26 cellular contexts compared by ENCODE assay signal in genomic region chr11:61784506-61784805, GRCh38. TPM values are rescaled to one million over a fixed set of nuclear protein-coding genes. Genes with fewer than 3 reads are reported as not detected.
A peak's percentile ranks its signal among the peaks of the same experiment; 100 is the strongest.
DNase-seq lines count a peak whose midpoint lies in the region; ATAC-seq, FAIRE-seq and TF ChIP-seq lines count a peak whose summit lies in the region.
"Had no signal": no experiment of that assay in that cellular context is flagged by ENCODE, and none has a peak within 500 bp of the region (broad histone marks: within the 10 kb centered on the region; RNA-seq: fewer than 3 reads in every experiment).

No MANE protein-coding gene starts in this region.

- no peaks in the 10 kb centered on the region for H3K27me3 Mint-ChIP-seq in chondrocyte (ENCODE audit: low read depth)

- H3K36me3 ChIP-seq in HepG2 (replicated peaks in 1 of 2; ENCODE audit: control insufficient read depth in 1 of 2, insufficient read depth in 2 of 2, low read length in 2 of 2) (peaks cover 28 to 82% of the 10 kb centered on the region in 2 experiments), right lobe of liver (peaks cover 0 to 38% (median 11%) of the 10 kb centered on the region in 4 donors), osteoblast (ENCODE audit: insufficient read depth, low read length) (peaks cover 38% of the 10 kb centered on the region)

- H3K79me2 ChIP-seq in HepG2 (ENCODE audit: insufficient read depth, low read length) (no peaks in the 10 kb centered on the region), osteoblast (ENCODE audit: insufficient read depth, low read length) (peaks cover 1% of the 10 kb centered on the region)

- no peak for FAIRE-seq in HepG2 (lab: Jason Lieb, UNC)
- FAIRE-seq: A204.1, G401.6, GM12878, GM18507 had no signal

- H3K4me1 Mint-ChIP-seq in chondrocyte (ENCODE audit: low read depth) = peaks cover 20% of the 10 kb centered on the region

- H3K27ac ChIP-seq in HepG2 (ENCODE audit: extremely low read length, insufficient read depth, low read length) = no peak overlapping the region
- H3K27ac ChIP-seq in right lobe of liver = no peak overlapping the region
- no peak overlapping the region for H3K27ac ChIP-seq in osteoblast (ENCODE audit: low read depth, low read length)
- H3K27ac ChIP-seq: BLaER1, GM23248 had no signal

- no peak overlapping the region for H3K9ac ChIP-seq in HepG2 (ENCODE audit: insufficient read depth, low read depth, low read length)
- H3K9ac ChIP-seq: BLaER1, GM23248 had no signal

- TF ChIP-seq POLR2A in HepG2 (IDR thresholded peaks at IDR 0.05; ENCODE audit: insufficient read depth in 1 of 2, low read depth in 2 of 2, low read length in 2 of 2) (no peak), right lobe of liver (IDR thresholded peaks at IDR 0.05) (no peak)

- H3K4me1 ChIP-seq in HepG2 (ENCODE audit: insufficient read depth, low read length) = peaks cover 6% of the 10 kb centered on the region; the same call in 1 of the 2 replicates
- H3K4me1 ChIP-seq in right lobe of liver = no peaks in the 10 kb centered on the region
- H3K4me1 ChIP-seq in osteoblast (ENCODE audit: insufficient read depth, low read length) = no peaks in the 10 kb centered on the region

- H4K20me1 ChIP-seq in HepG2 (ENCODE audit: insufficient read depth, low read length) = no peaks in the 10 kb centered on the region
- H4K20me1 ChIP-seq in osteoblast (ENCODE audit: insufficient read depth, low read length) = peaks cover 5% of the 10 kb centered on the region

- no peaks in the 10 kb centered on the region for H3K9me3 ChIP-seq in HepG2 (ENCODE audit: low read length)
- H3K9me3 ChIP-seq in right lobe of liver = no peaks in the 10 kb centered on the region
- no peaks in the 10 kb centered on the region for H3K9me3 ChIP-seq in osteoblast (ENCODE audit: low read depth, low read length)
- H3K9me3 ChIP-seq: BLaER1 had no signal

- in situ Hi-C loops in HepG2 (cut with HindIII; ENCODE audit: extremely low pct_ligation_motif_present, low pct_unique_long_range_greater_than_20kb) = loop anchor here (5.0 kb wide), 1 partner anchor 37 kb away; no protein-coding TSS in a partner anchor

- H3K4me3 ChIP-seq in HepG2 (replicated peaks in 1 of 3; ENCODE audit: insufficient read depth in 1 of 3, low read depth in 2 of 3, low read length in 3 of 3) (no peak overlapping the region), right lobe of liver (no peak overlapping the region), osteoblast (ENCODE audit: insufficient read depth, low read length) (no peak overlapping the region), foreskin fibroblast (ENCODE audit: low read depth in 1 of 2, low read length in 2 of 2) (no peak overlapping the region)
- H3K4me3 ChIP-seq: BLaER1, GM12878, GM23248 had no signal

- no peaks in the 10 kb centered on the region for H3K27me3 ChIP-seq in HepG2 (ENCODE audit: control insufficient read depth in 1 of 2, insufficient read depth in 2 of 2, low read length in 2 of 2)
- H3K27me3 ChIP-seq in right lobe of liver = no peaks in the 10 kb centered on the region
- H3K27me3 ChIP-seq in osteoblast (ENCODE audit: insufficient read depth, low read length) = no peaks in the 10 kb centered on the region
- H3K27me3 ChIP-seq: BLaER1 had no signal

- no peak overlapping the region for H3K4me2 ChIP-seq in HepG2 (ENCODE audit: low read depth, low read length)
- no peak overlapping the region for H3K4me2 ChIP-seq in osteoblast (ENCODE audit: insufficient read depth, low read length)
- H3K4me2 ChIP-seq: BLaER1 had no signal

- BruUV-seq in HepG2 (replicated peaks; lab: Mats Ljungman, UMichigan) = no TSS peak

- WGBS in HepG2 (ENCODE audit: low lambda C conversion rate) = 98% methylated on average over 7 of the region's 7 CpGs
- WGBS in right lobe of liver (ENCODE audit: insufficient coverage, low coverage, low lambda C conversion rate, missing lambda C conversion rate) = 40% methylated on average over 1 of the region's 7 CpGs

- H3K27ac Mint-ChIP-seq in chondrocyte (ENCODE audit: unreplicated experiment) = peak overlapping the region; percentile 13
- H3K27ac Mint-ChIP-seq: CD8-positive, alpha-beta T cell had no signal

- H2AFZ ChIP-seq in HepG2 (ENCODE audit: low read length) = no peak overlapping the region
- no peak overlapping the region for H2AFZ ChIP-seq in osteoblast (ENCODE audit: low read length)
- H2AFZ ChIP-seq: GM23248 had no signal

- intact Hi-C loops in HepG2 (cut with micrococcal nuclease; ENCODE audit: unreplicated experiment) (no loop called here), right lobe of liver (cut with DNase I) (loop anchor here (5.0 kb wide), 1 partner anchor 37 kb away; no protein-coding TSS in a partner anchor)

- no peak overlapping the region for H3K4me3 Mint-ChIP-seq in chondrocyte (ENCODE audit: unreplicated experiment)
- H3K4me3 Mint-ChIP-seq: CD8-positive, alpha-beta T cell had no signal

- TF ChIP-seq CTCF in HepG2 (CRISPR knock-in tag; IDR thresholded peaks at IDR 0.05) = no peak
- TF ChIP-seq CTCF in right lobe of liver (IDR thresholded peaks at IDR 0.05) = no peak
- no peak for TF ChIP-seq CTCF in chondrocyte (IDR thresholded peaks at IDR 0.05)
- no peak for TF ChIP-seq CTCF in osteoblast (IDR thresholded peaks at IDR 0.05; ENCODE audit: extremely low read depth, low read depth, low read length)
- TF ChIP-seq CTCF in foreskin fibroblast (IDR thresholded peaks at IDR 0.05; ENCODE audit: low read depth, low read length) = no peak

- TF ChIP-seq RAD21 in HepG2 (CRISPR knock-in tag; IDR thresholded peaks at IDR 0.05) = no peak

- H3K36me3 Mint-ChIP-seq in chondrocyte (ENCODE audit: low read depth) = peaks cover 10% of the 10 kb centered on the region

- POLR2A ChIA-PET in HepG2 (lab: Yijun Ruan, JAX) = interaction anchor here (1.2 to 1.8 kb wide), 4 partner anchors 15 to 324 kb away, joined by 3 to 5 read pairs (median 4); no protein-coding TSS in a partner anchor

- CTCF ChIA-PET in HepG2 (lab: Yijun Ruan, JAX; ENCODE audit: low intra/inter-chr PET ratio, low total read pairs) = no interaction called here

- DNase-seq in HepG2 (ENCODE audit: low spot score) (no peak), right lobe of liver (no peak), chondrocyte (ENCODE audit: low spot score) (no peak), osteoblast (ENCODE audit: insufficient read length, low spot score, missing footprints) (peak; percentile 80), foreskin fibroblast (no peak)
- DNase-seq: CD8-positive, alpha-beta T cell; DMS79 treated with DMSO at 0.1 percent for 48 hours; Karpas-422; MM.1S; NCI-H1105; NCI-H1694 treated with DMSO at 0.1 percent for 48 hours; NCI-H2107; NCI-H2227 treated with DMSO at 0.1 percent for 48 hours; NCI-H524 treated with DMSO at 0.1 percent for 48 hours; Right ventricle myocardium superior had no signal

- ATAC-seq in HepG2 = no peak
- no peak for ATAC-seq in right lobe of liver
- no peak for ATAC-seq in HG03175 (IDR thresholded peaks at IDR 0.05; ENCODE audit: unreplicated experiment)
- no peak for ATAC-seq in GM21528 (IDR thresholded peaks at IDR 0.05; ENCODE audit: low FRiP score, unreplicated experiment)
- no peak for ATAC-seq in HG03442 (IDR thresholded peaks at IDR 0.05; ENCODE audit: unreplicated experiment)
- ATAC-seq: CD8-positive, alpha-beta T cell; GM12878; Panc1 had no signal

- TF ChIP-seq EP300 in HepG2 (IDR thresholded peaks at IDR 0.05; ENCODE audit: low read depth in 2 of 2, low read length in 2 of 2) (no peak), HepG2 (CRISPR knock-in tag; IDR thresholded peaks at IDR 0.05; ENCODE audit: borderline replicate concordance) (no peak)

- no peaks in the 10 kb centered on the region for H3K9me3 Mint-ChIP-seq in chondrocyte (ENCODE audit: low read depth)
- H3K9me3 Mint-ChIP-seq: CD8-positive, alpha-beta T cell had no signal

RNA-seq across cellular contexts. Expression of gene TMEM258, which starts 7.9 kb away (rescaled TPM):
- total RNA-seq in HepG2 (2016; rRNA removed; fragmentation: Illumina TruSeq; extraction: Trizol) (164 and 175 TPM in 2 replicates), right lobe of liver (10 to 100 TPM; 31.6 to 74.5 (median 55.3) TPM), chondrocyte (103 to 133 TPM (median 106 TPM) in 3 replicates), osteoblast (63.3 and 81.9 TPM in 2 replicates)
- total RNA-seq in HepG2 (2016; cell fraction: cytosol; rRNA removed; fragmentation: Illumina TruSeq; extraction: Trizol; ENCODE audit: low read depth) = 124 and 186 TPM in 2 replicates
- total RNA-seq in HepG2 (2016; cell fraction: insoluble cytoplasmic fraction; rRNA removed; fragmentation: Illumina TruSeq; extraction: Trizol) = 157 and 180 TPM in 2 replicates
- total RNA-seq in HepG2 (2016; cell fraction: membrane; rRNA removed; fragmentation: Illumina TruSeq; extraction: Trizol) = 166 and 206 TPM in 2 replicates
- total RNA-seq in HepG2 (2016; cell fraction: nucleus; rRNA removed; fragmentation: Illumina TruSeq; extraction: Trizol) = 83.5 and 96.3 TPM in 2 replicates
- 363 and 424 TPM in 2 replicates for polyA plus RNA-seq in HepG2 (2011; rRNA removed)
- polyA plus RNA-seq in HepG2 (2011; cell fraction: cytosol; rRNA removed) = 333 and 381 TPM in 2 replicates
- 70.6 and 77.2 TPM in 2 replicates for polyA plus RNA-seq in HepG2 (2011; cell fraction: nucleus; rRNA removed)
- polyA plus RNA-seq in HepG2 (2012) = 225 and 301 TPM in 2 replicates
- 181 and 226 TPM in 2 replicates for polyA plus RNA-seq in HepG2 (2016; cell fraction: cytosol; fragmentation: Illumina TruSeq; extraction: Trizol; ENCODE audit: low read depth)
- 187 and 188 TPM in 2 replicates for polyA plus RNA-seq in HepG2 (2016; cell fraction: insoluble cytoplasmic fraction; fragmentation: Illumina TruSeq; extraction: Trizol; ENCODE audit: low read depth)
- polyA plus RNA-seq in HepG2 (2016; cell fraction: membrane; fragmentation: Illumina TruSeq; extraction: Trizol; ENCODE audit: low read depth) = 185 and 215 TPM in 2 replicates
- 173 and 175 TPM in 2 replicates for polyA plus RNA-seq in HepG2 (2016; cell fraction: nucleus; fragmentation: Illumina TruSeq; extraction: Trizol; ENCODE audit: insufficient read depth, low read depth)
- 153 and 413 TPM in 2 replicates for polyA minus RNA-seq in HepG2 (2011; rRNA and poly(A)+ RNA removed; ENCODE audit: low replicate concordance)
- polyA minus RNA-seq in HepG2 (2011; cell fraction: cytosol; rRNA and poly(A)+ RNA removed) = 79.2 and 82.2 TPM in 2 replicates
- 54.3 and 55.7 TPM in 2 replicates for polyA minus RNA-seq in HepG2 (2011; cell fraction: nucleus; rRNA and poly(A)+ RNA removed)

RNA-seq across cellular contexts. Expression of gene FEN1, which starts 8.3 kb away (rescaled TPM):
- total RNA-seq in HepG2 (2016; rRNA removed; fragmentation: Illumina TruSeq; extraction: Trizol) = 102 and 116 TPM in 2 replicates
- 9.9 and 12.9 TPM in 2 replicates for total RNA-seq in HepG2 (2016; cell fraction: cytosol; rRNA removed; fragmentation: Illumina TruSeq; extraction: Trizol; ENCODE audit: low read depth)
- 103 and 117 TPM in 2 replicates for total RNA-seq in HepG2 (2016; cell fraction: insoluble cytoplasmic fraction; rRNA removed; fragmentation: Illumina TruSeq; extraction: Trizol)
- 25.3 and 31.0 TPM in 2 replicates for total RNA-seq in HepG2 (2016; cell fraction: membrane; rRNA removed; fragmentation: Illumina TruSeq; extraction: Trizol)
- total RNA-seq in HepG2 (2016; cell fraction: nucleus; rRNA removed; fragmentation: Illumina TruSeq; extraction: Trizol) = 47.5 and 54.1 TPM in 2 replicates
- polyA plus RNA-seq in HepG2 (2011; rRNA removed) = 10.9 and 12.4 TPM in 2 replicates
- polyA plus RNA-seq in HepG2 (2011; cell fraction: cytosol; rRNA removed) = 11.9 and 14.6 TPM in 2 replicates
- polyA plus RNA-seq in HepG2 (2011; cell fraction: nucleus; rRNA removed) = 4.0 and 5.3 TPM in 2 replicates
- polyA plus RNA-seq in HepG2 (2012) = 11.2 and 20.0 TPM in 2 replicates
- polyA plus RNA-seq in HepG2 (2016; cell fraction: cytosol; fragmentation: Illumina TruSeq; extraction: Trizol; ENCODE audit: low read depth) = 5.2 and 7.1 TPM in 2 replicates
- polyA plus RNA-seq in HepG2 (2016; cell fraction: insoluble cytoplasmic fraction; fragmentation: Illumina TruSeq; extraction: Trizol; ENCODE audit: low read depth) = 94.2 and 98.7 TPM in 2 replicates
- 12.2 and 15.7 TPM in 2 replicates for polyA plus RNA-seq in HepG2 (2016; cell fraction: membrane; fragmentation: Illumina TruSeq; extraction: Trizol; ENCODE audit: low read depth)
- polyA plus RNA-seq in HepG2 (2016; cell fraction: nucleus; fragmentation: Illumina TruSeq; extraction: Trizol; ENCODE audit: insufficient read depth, low read depth) = 60.2 and 63.1 TPM in 2 replicates
- 25.3 and 218 TPM in 2 replicates for polyA minus RNA-seq in HepG2 (2011; rRNA and poly(A)+ RNA removed; ENCODE audit: low replicate concordance)
- polyA minus RNA-seq in HepG2 (2011; cell fraction: cytosol; rRNA and poly(A)+ RNA removed) = 7.6 and 10.2 TPM in 2 replicates
- 10.8 and 11.8 TPM in 2 replicates for polyA minus RNA-seq in HepG2 (2011; cell fraction: nucleus; rRNA and poly(A)+ RNA removed)
- 10 to 100 TPM in 2 of 6 experiments, 1 to 10 TPM in 4; 4.0 to 13.3 (median 5.4) TPM for total RNA-seq in right lobe of liver
- total RNA-seq in chondrocyte = 12.6 to 27.1 TPM (median 13.2 TPM) in 3 replicates
- 7.7 and 9.0 TPM in 2 replicates for total RNA-seq in osteoblast

RNA-seq across cellular contexts. Expression of gene MYRF, which starts 32.0 kb away (rescaled TPM):
- 7.9 and 10.2 TPM in 2 replicates for total RNA-seq in HepG2 (2016; rRNA removed; fragmentation: Illumina TruSeq; extraction: Trizol)
- total RNA-seq in HepG2 (2016; cell fraction: cytosol; rRNA removed; fragmentation: Illumina TruSeq; extraction: Trizol; ENCODE audit: low read depth) = 6.6 and 7.4 TPM in 2 replicates
- total RNA-seq in HepG2 (2016; cell fraction: insoluble cytoplasmic fraction; rRNA removed; fragmentation: Illumina TruSeq; extraction: Trizol) = 6.8 and 10.3 TPM in 2 replicates
- total RNA-seq in HepG2 (2016; cell fraction: membrane; rRNA removed; fragmentation: Illumina TruSeq; extraction: Trizol) = 8.2 and 8.5 TPM in 2 replicates
- 16.7 and 20.6 TPM in 2 replicates for total RNA-seq in HepG2 (2016; cell fraction: nucleus; rRNA removed; fragmentation: Illumina TruSeq; extraction: Trizol)
- 25.9 and 33.2 TPM in 2 replicates for polyA plus RNA-seq in HepG2 (2011; rRNA removed)
- polyA plus RNA-seq in HepG2 (2011; cell fraction: cytosol; rRNA removed) = 17.4 and 19.1 TPM in 2 replicates
- 140 and 154 TPM in 2 replicates for polyA plus RNA-seq in HepG2 (2011; cell fraction: nucleus; rRNA removed)
- polyA plus RNA-seq in HepG2 (2012) = 27.5 and 41.4 TPM in 2 replicates
- polyA plus RNA-seq in HepG2 (2016; cell fraction: cytosol; fragmentation: Illumina TruSeq; extraction: Trizol; ENCODE audit: low read depth) = 1.8 and 2.1 TPM in 2 replicates
- polyA plus RNA-seq in HepG2 (2016; cell fraction: insoluble cytoplasmic fraction; fragmentation: Illumina TruSeq; extraction: Trizol; ENCODE audit: low read depth) = 12.8 and 17.2 TPM in 2 replicates
- 5.7 and 6.2 TPM in 2 replicates for polyA plus RNA-seq in HepG2 (2016; cell fraction: membrane; fragmentation: Illumina TruSeq; extraction: Trizol; ENCODE audit: low read depth)
- polyA plus RNA-seq in HepG2 (2016; cell fraction: nucleus; fragmentation: Illumina TruSeq; extraction: Trizol; ENCODE audit: insufficient read depth, low read depth) = 69.8 and 76.1 TPM in 2 replicates
- 2.9 and 52.2 TPM in 2 replicates for polyA minus RNA-seq in HepG2 (2011; rRNA and poly(A)+ RNA removed; ENCODE audit: low replicate concordance)
- polyA minus RNA-seq in HepG2 (2011; cell fraction: cytosol; rRNA and poly(A)+ RNA removed) = 27.3 and 36.7 TPM in 2 replicates
- polyA minus RNA-seq in HepG2 (2011; cell fraction: nucleus; rRNA and poly(A)+ RNA removed) = 39.0 and 39.4 TPM in 2 replicates
- total RNA-seq in right lobe of liver = 10 to 100 TPM in 5 of 6 experiments, 1 to 10 TPM in 1; 7.6 to 16.4 (median 11.6) TPM
- total RNA-seq in chondrocyte = 1.6 to 1.7 TPM in 2 of 3 replicates, not detected in the other
- 0.29 and 0.36 TPM in 2 replicates for total RNA-seq in osteoblast
- total RNA-seq: GM23248 had no signal

RNA-seq across cellular contexts. Expression of gene FADS1, which starts 32.3 kb away (rescaled TPM):
- total RNA-seq in HepG2 (2016; rRNA removed; fragmentation: Illumina TruSeq; extraction: Trizol) (65.8 and 108 TPM in 2 replicates), right lobe of liver (10 to 100 TPM; 18.3 to 87.6 (median 34.8) TPM), chondrocyte (72.6 to 95.5 TPM (median 74.6 TPM) in 3 replicates), osteoblast (303 and 323 TPM in 2 replicates)
- total RNA-seq in HepG2 (2016; cell fraction: cytosol; rRNA removed; fragmentation: Illumina TruSeq; extraction: Trizol; ENCODE audit: low read depth) = 28.4 and 32.7 TPM in 2 replicates
- total RNA-seq in HepG2 (2016; cell fraction: insoluble cytoplasmic fraction; rRNA removed; fragmentation: Illumina TruSeq; extraction: Trizol) = 63.3 and 108 TPM in 2 replicates
- 64.5 and 65.2 TPM in 2 replicates for total RNA-seq in HepG2 (2016; cell fraction: membrane; rRNA removed; fragmentation: Illumina TruSeq; extraction: Trizol)
- total RNA-seq in HepG2 (2016; cell fraction: nucleus; rRNA removed; fragmentation: Illumina TruSeq; extraction: Trizol) = 91.8 and 110 TPM in 2 replicates
- 91.8 and 98.4 TPM in 2 replicates for polyA plus RNA-seq in HepG2 (2011; rRNA removed)
- 80.8 and 110 TPM in 2 replicates for polyA plus RNA-seq in HepG2 (2011; cell fraction: cytosol; rRNA removed)
- polyA plus RNA-seq in HepG2 (2011; cell fraction: nucleus; rRNA removed) = 56.1 and 66.5 TPM in 2 replicates
- 70.6 and 81.6 TPM in 2 replicates for polyA plus RNA-seq in HepG2 (2012)
- 18.4 and 22.5 TPM in 2 replicates for polyA plus RNA-seq in HepG2 (2016; cell fraction: cytosol; fragmentation: Illumina TruSeq; extraction: Trizol; ENCODE audit: low read depth)
- 56.1 and 57.8 TPM in 2 replicates for polyA plus RNA-seq in HepG2 (2016; cell fraction: insoluble cytoplasmic fraction; fragmentation: Illumina TruSeq; extraction: Trizol; ENCODE audit: low read depth)
- polyA plus RNA-seq in HepG2 (2016; cell fraction: membrane; fragmentation: Illumina TruSeq; extraction: Trizol; ENCODE audit: low read depth) = 34.4 and 36.5 TPM in 2 replicates
- polyA plus RNA-seq in HepG2 (2016; cell fraction: nucleus; fragmentation: Illumina TruSeq; extraction: Trizol; ENCODE audit: insufficient read depth, low read depth) = 134 TPM in 2 replicates
- polyA minus RNA-seq in HepG2 (2011; rRNA and poly(A)+ RNA removed; ENCODE audit: low replicate concordance) = 305 and 789 TPM in 2 replicates
- polyA minus RNA-seq in HepG2 (2011; cell fraction: cytosol; rRNA and poly(A)+ RNA removed) = 108 and 118 TPM in 2 replicates
- 63.0 and 82.7 TPM in 2 replicates for polyA minus RNA-seq in HepG2 (2011; cell fraction: nucleus; rRNA and poly(A)+ RNA removed)

RNA-seq across cellular contexts. Expression of gene FADS2, which starts 43.6 kb away (rescaled TPM):
- total RNA-seq in HepG2 (2016; rRNA removed; fragmentation: Illumina TruSeq; extraction: Trizol) (54.7 and 124 TPM in 2 replicates), right lobe of liver (100 to 1,000 TPM in 4 of 6 experiments, 1 to 10 TPM in 2; 4.2 to 166 (median 110) TPM), chondrocyte (202 to 315 TPM (median 297 TPM) in 3 replicates), osteoblast (258 and 275 TPM in 2 replicates)
- 17.6 and 17.8 TPM in 2 replicates for total RNA-seq in HepG2 (2016; cell fraction: cytosol; rRNA removed; fragmentation: Illumina TruSeq; extraction: Trizol; ENCODE audit: low read depth)
- 51.3 and 120 TPM in 2 replicates for total RNA-seq in HepG2 (2016; cell fraction: insoluble cytoplasmic fraction; rRNA removed; fragmentation: Illumina TruSeq; extraction: Trizol)
- 42.1 and 45.1 TPM in 2 replicates for total RNA-seq in HepG2 (2016; cell fraction: membrane; rRNA removed; fragmentation: Illumina TruSeq; extraction: Trizol)
- 103 and 115 TPM in 2 replicates for total RNA-seq in HepG2 (2016; cell fraction: nucleus; rRNA removed; fragmentation: Illumina TruSeq; extraction: Trizol)
- 90.1 and 125 TPM in 2 replicates for polyA plus RNA-seq in HepG2 (2011; rRNA removed)
- polyA plus RNA-seq in HepG2 (2011; cell fraction: cytosol; rRNA removed) = 66.9 and 93.5 TPM in 2 replicates
- polyA plus RNA-seq in HepG2 (2011; cell fraction: nucleus; rRNA removed) = 77.8 and 97.6 TPM in 2 replicates
- polyA plus RNA-seq in HepG2 (2012) = 111 and 112 TPM in 2 replicates
- 16.3 and 18.5 TPM in 2 replicates for polyA plus RNA-seq in HepG2 (2016; cell fraction: cytosol; fragmentation: Illumina TruSeq; extraction: Trizol; ENCODE audit: low read depth)
- polyA plus RNA-seq in HepG2 (2016; cell fraction: insoluble cytoplasmic fraction; fragmentation: Illumina TruSeq; extraction: Trizol; ENCODE audit: low read depth) = 43.7 and 53.6 TPM in 2 replicates
- 27.1 and 32.3 TPM in 2 replicates for polyA plus RNA-seq in HepG2 (2016; cell fraction: membrane; fragmentation: Illumina TruSeq; extraction: Trizol; ENCODE audit: low read depth)
- 153 and 164 TPM in 2 replicates for polyA plus RNA-seq in HepG2 (2016; cell fraction: nucleus; fragmentation: Illumina TruSeq; extraction: Trizol; ENCODE audit: insufficient read depth, low read depth)
- 240 and 324 TPM in 2 replicates for polyA minus RNA-seq in HepG2 (2011; rRNA and poly(A)+ RNA removed; ENCODE audit: low replicate concordance)
- 65.5 and 71.3 TPM in 2 replicates for polyA minus RNA-seq in HepG2 (2011; cell fraction: cytosol; rRNA and poly(A)+ RNA removed)
- 23.2 and 36.6 TPM in 2 replicates for polyA minus RNA-seq in HepG2 (2011; cell fraction: nucleus; rRNA and poly(A)+ RNA removed)
- total RNA-seq: HT-29 had no signal
